In genomic region chr16:67914758-67915622, GRCh38 we compare ENCODE assay signal across 24 cellular contexts. TPM values are rescaled to one million over a fixed set of nuclear protein-coding genes. Genes with fewer than 3 reads are reported as not detected.
DNase-seq lines count a peak whose midpoint lies in the region; TF ChIP-seq lines count a peak whose summit lies in the region.
"Had no signal": no experiment of that assay in that cellular context is flagged by ENCODE, and none has a peak within 500 bp of the region (broad histone marks: within the 10 kb centered on the region; RNA-seq: fewer than 3 reads in every experiment).

No MANE protein-coding gene starts in this region.

- peaks cover 3% of the 10 kb centered on the region for H3K27me3 Mint-ChIP-seq in HFFc6 (ENCODE audit: insufficient read depth)
- no peaks in the 10 kb centered on the region for H3K27me3 Mint-ChIP-seq in endodermal cell (ENCODE audit: insufficient read depth)
- no peaks in the 10 kb centered on the region for H3K27me3 Mint-ChIP-seq in Caco-2 (ENCODE audit: insufficient read depth, unreplicated experiment)
- H3K27me3 Mint-ChIP-seq: activated CD4-positive, alpha-beta memory T cell treated with anti-CD3 and anti-CD28 coated beads, Interleukin-2, amount 10 ng/mL, durations not matched to agents 7 days and 5 days; activated T-cell treated with anti-CD3 and anti-CD28 coated beads, Interleukin-2, amount 50 U/mL, for 24 hours; CD8-positive, alpha-beta memory T cell; IgD-negative memory B cell had no signal

- peaks cover 4% of the 10 kb centered on the region for H3K4me1 ChIP-seq in endodermal cell (ENCODE audit: control insufficient read depth, insufficient read depth, low read length)
- H3K4me1 ChIP-seq in osteoblast (ENCODE audit: insufficient read depth, low read length) = peaks cover 25% of the 10 kb centered on the region
- no peaks in the 10 kb centered on the region for H3K4me1 ChIP-seq in Caco-2
- peaks cover 66% of the 10 kb centered on the region for H3K4me1 ChIP-seq in left ventricle myocardium inferior

- no peak overlapping the region for H3K4me2 ChIP-seq in osteoblast (ENCODE audit: insufficient read depth, low read length)

- peaks cover 26% of the 10 kb centered on the region for H3K36me3 ChIP-seq in endodermal cell (ENCODE audit: control insufficient read depth, insufficient read depth, low read length)
- peaks cover 22% of the 10 kb centered on the region for H3K36me3 ChIP-seq in osteoblast (ENCODE audit: insufficient read depth, low read length)
- peaks cover 6% of the 10 kb centered on the region for H3K36me3 ChIP-seq in Caco-2 (ENCODE audit: control insufficient read depth, insufficient read depth, low read length)
- H3K36me3 ChIP-seq in left ventricle myocardium inferior = peaks cover 23% of the 10 kb centered on the region

- POLR2A ChIA-PET in Caco-2 (lab: Charles Lee) = no interaction called here

- H3K27ac ChIP-seq in endodermal cell (ENCODE audit: low read depth, low read length) (no peak overlapping the region), osteoblast (ENCODE audit: low read depth, low read length) (no peak overlapping the region), left ventricle myocardium inferior (replicated peaks) (no peak overlapping the region)
- H3K27ac ChIP-seq: esophagus muscularis mucosa, left lung, right atrium auricular region, testis had no signal

- H3K27ac Mint-ChIP-seq in HFFc6 = peak overlapping the region; percentile 61; the same call in 1 of the 2 replicates
- peak overlapping the region; percentile 71 for H3K27ac Mint-ChIP-seq in endodermal cell
- no peak overlapping the region for H3K27ac Mint-ChIP-seq in Caco-2 (ENCODE audit: unreplicated experiment)
- H3K27ac Mint-ChIP-seq: activated CD4-positive, alpha-beta memory T cell treated with anti-CD3 and anti-CD28 coated beads, Interleukin-2, amount 10 ng/mL, durations not matched to agents 7 days and 5 days; IgD-negative memory B cell had no signal

- H3K4me1 Mint-ChIP-seq in HFFc6 (ENCODE audit: low read depth) (peaks cover 55% of the 10 kb centered on the region), endodermal cell (peaks cover 28% of the 10 kb centered on the region), Caco-2 (ENCODE audit: low read depth, unreplicated experiment) (peaks cover 7% of the 10 kb centered on the region)

- BruUV-seq in Caco-2 (replicated peaks; lab: Mats Ljungman, UMichigan) = no TSS peak

- no peak for DNase-seq in HFFc6
- peak; percentile 67 for DNase-seq in endodermal cell
- peak; percentile 15 for DNase-seq in osteoblast (ENCODE audit: insufficient read length, low spot score, missing footprints)
- DNase-seq in NCI-H146 treated with DMSO at 0.1 percent for 48 hours (lab: John Stamatoyannopoulos, UW; ENCODE audit: unreplicated experiment) = no peak
- no peak for DNase-seq in Caco-2
- DNase-seq in left ventricle myocardium inferior = no peak
- DNase-seq: activated CD4-positive, alpha-beta memory T cell treated with anti-CD3 and anti-CD28 coated beads, Interleukin-2, amount 10 ng/mL, durations not matched to agents 7 days and 5 days; activated T-cell treated with anti-CD3 and anti-CD28 coated beads, Interleukin-2, amount 50 U/mL, for 24 hours; CD8-positive, alpha-beta memory T cell; DMS79 treated with DMSO at 0.1 percent for 48 hours; effector CD4-positive, alpha-beta T cell; left lung; MM.1S; NCI-H1694; NCI-H748 treated with DMSO at 0.1 percent for 48 hours; occipital lobe; OCI-M1; SHP77 treated with DMSO at 0.1 percent for 48 hours; testis had no signal

- peaks cover 49% of the 10 kb centered on the region for H3K79me2 ChIP-seq in osteoblast (ENCODE audit: insufficient read depth, low read length)

- peaks cover 52% of the 10 kb centered on the region for H4K20me1 ChIP-seq in osteoblast (ENCODE audit: insufficient read depth, low read length)

- intact Hi-C loops in Caco-2 (cut with micrococcal nuclease; ENCODE audit: unreplicated experiment) = no loop called here
- intact Hi-C loops in left ventricle myocardium inferior (cut with micrococcal nuclease) = no loop called here

- no peak overlapping the region for H3K9ac ChIP-seq in endodermal cell (ENCODE audit: extremely low read depth, low read length, poor library complexity, severe bottlenecking)

- H3K4me3 ChIP-seq in endodermal cell (ENCODE audit: low read length) (no peak overlapping the region), osteoblast (ENCODE audit: insufficient read depth, low read length) (no peak overlapping the region), Caco-2 (ENCODE audit: low read depth, low read length) (no peak overlapping the region), left ventricle myocardium inferior (no peak overlapping the region)
- H3K4me3 ChIP-seq: esophagus muscularis mucosa, left lung, right atrium auricular region, testis had no signal

- TF ChIP-seq CTCF in HFFc6 (IDR thresholded peaks at IDR 0.05) = no peak
- TF ChIP-seq CTCF in endodermal cell (conservative IDR thresholded peaks at IDR 0.05) = no peak
- no peak for TF ChIP-seq CTCF in osteoblast (IDR thresholded peaks at IDR 0.05; ENCODE audit: extremely low read depth, low read depth, low read length)
- no peak for TF ChIP-seq CTCF in Caco-2 (IDR thresholded peaks at IDR 0.05; ENCODE audit: insufficient read depth in 1 of 2, low read depth in 1 of 2, low read length in 1 of 2, severe bottlenecking in 1 of 2, unreplicated experiment in 1 of 2)
- TF ChIP-seq CTCF in left ventricle myocardium inferior (IDR thresholded peaks at IDR 0.05; ENCODE audit: borderline replicate concordance) = no peak

- H3K36me3 Mint-ChIP-seq in HFFc6 (ENCODE audit: low read depth) = peaks cover 5% of the 10 kb centered on the region; the same call in 1 of the 2 replicates
- peaks cover 26% of the 10 kb centered on the region for H3K36me3 Mint-ChIP-seq in endodermal cell (ENCODE audit: low read depth)
- no peaks in the 10 kb centered on the region for H3K36me3 Mint-ChIP-seq in Caco-2 (ENCODE audit: insufficient read depth, unreplicated experiment)
- H3K36me3 Mint-ChIP-seq: activated naive CD4-positive, alpha-beta T cell treated with anti-CD3 and anti-CD28 coated beads, Interleukin-2, amount 50 U/mL, for 72 hours had no signal

- H3K9me3 ChIP-seq in endodermal cell (ENCODE audit: control insufficient read depth, low read length) = no peaks in the 10 kb centered on the region
- no peaks in the 10 kb centered on the region for H3K9me3 ChIP-seq in osteoblast (ENCODE audit: low read depth, low read length)
- no peaks in the 10 kb centered on the region for H3K9me3 ChIP-seq in Caco-2
- H3K9me3 ChIP-seq in left ventricle myocardium inferior (replicated peaks) = no peaks in the 10 kb centered on the region
- H3K9me3 ChIP-seq: esophagus muscularis mucosa, left lung, right atrium auricular region, testis had no signal

- H2AFZ ChIP-seq in osteoblast (ENCODE audit: low read length) = no peak overlapping the region

- H3K27me3 ChIP-seq in endodermal cell (ENCODE audit: control insufficient read depth, insufficient read depth, low read length, poor library complexity, severe bottlenecking) = no peaks in the 10 kb centered on the region
- no peaks in the 10 kb centered on the region for H3K27me3 ChIP-seq in osteoblast (ENCODE audit: insufficient read depth, low read length)
- no peaks in the 10 kb centered on the region for H3K27me3 ChIP-seq in Caco-2 (replicated peaks; ENCODE audit: control insufficient read depth, insufficient read depth, low read length)
- H3K27me3 ChIP-seq in left ventricle myocardium inferior (ENCODE audit: low read depth) = no peaks in the 10 kb centered on the region
- H3K27me3 ChIP-seq: esophagus muscularis mucosa, left lung, right atrium auricular region, testis had no signal

- 69 to 74% methylated on average over 7 of the region's 7 CpGs for WGBS in endodermal cell (ENCODE audit: insufficient coverage in 1 of 2, insufficient read length in 1 of 2), 2 experiments

- H3K9me3 Mint-ChIP-seq in HFFc6 = no peaks in the 10 kb centered on the region
- no peaks in the 10 kb centered on the region for H3K9me3 Mint-ChIP-seq in endodermal cell
- no peaks in the 10 kb centered on the region for H3K9me3 Mint-ChIP-seq in Caco-2 (ENCODE audit: unreplicated experiment)
- H3K9me3 Mint-ChIP-seq: activated CD4-positive, alpha-beta memory T cell treated with anti-CD3 and anti-CD28 coated beads, Interleukin-2, amount 10 ng/mL, durations not matched to agents 7 days and 5 days; activated naive CD4-positive, alpha-beta T cell treated with anti-CD3 and anti-CD28 coated beads, Interleukin-2, amount 50 U/mL, for 72 hours; activated T-cell treated with anti-CD3 and anti-CD28 coated beads, Interleukin-2, amount 50 U/mL, for 24 hours; CD8-positive, alpha-beta memory T cell; IgD-negative memory B cell had no signal

- CTCF ChIA-PET in Caco-2 (lab: Charles Lee) = interaction anchor here (0.6 to 0.8 kb wide), 5 partner anchors 20 to 245 kb away, joined by 3 to 5 read pairs (median 3); no protein-coding TSS in a partner anchor

- no peak overlapping the region for H3K4me3 Mint-ChIP-seq in HFFc6
- H3K4me3 Mint-ChIP-seq in endodermal cell = no peak overlapping the region
- H3K4me3 Mint-ChIP-seq in Caco-2 (ENCODE audit: unreplicated experiment) = no peak overlapping the region
- H3K4me3 Mint-ChIP-seq: activated CD4-positive, alpha-beta memory T cell treated with anti-CD3 and anti-CD28 coated beads, Interleukin-2, amount 10 ng/mL, durations not matched to agents 7 days and 5 days; activated T-cell treated with anti-CD3 and anti-CD28 coated beads, Interleukin-2, amount 50 U/mL, for 24 hours; CD8-positive, alpha-beta memory T cell; IgD-negative memory B cell had no signal

RNA-seq across cellular contexts. Expression of gene CTRL, which starts 16.7 kb away (rescaled TPM):
- total RNA-seq in HFFc6 (2021; fragmentation: NEBNext Ultra II Directional; extraction: Animal tissue kit (Norgen Biotek cat#: 25700)) = under 1 TPM; 0.25 to 0.63 (median 0.43) TPM
- total RNA-seq in endodermal cell (1 to 10 TPM in 1 of 2 donors, under 1 TPM in 1; 0.66 to 2.3 TPM), osteoblast (0.36 and 0.59 TPM in 2 replicates), Caco-2 (2022) (0.66 and 2.3 TPM in 2 replicates), left ventricle myocardium inferior (0.71 TPM)
- 1.6 TPM for polyA plus RNA-seq in endodermal cell (2013, experiment 1 of 2)
- 1.1 TPM for polyA plus RNA-seq in endodermal cell (2013, experiment 2 of 2)

RNA-seq across cellular contexts. Expression of gene PSMB10, which starts 21.7 kb away (rescaled TPM):
- 10 to 100 TPM; 36.3 to 49.7 (median 40.0) TPM for total RNA-seq in HFFc6 (2021; fragmentation: NEBNext Ultra II Directional; extraction: Animal tissue kit (Norgen Biotek cat#: 25700))
- total RNA-seq in endodermal cell (10 to 100 TPM; 15.5 to 16.5 TPM), osteoblast (44.5 and 47.0 TPM in 2 replicates), Caco-2 (2022) (26.9 and 31.6 TPM in 2 replicates), left ventricle myocardium inferior (55.8 TPM)
- polyA plus RNA-seq in endodermal cell (2013, experiment 1 of 2) = 15.1 TPM
- polyA plus RNA-seq in endodermal cell (2013, experiment 2 of 2) = 16.7 TPM

RNA-seq across cellular contexts. Expression of gene PSKH1, which starts 21.9 kb away (rescaled TPM):
- total RNA-seq in HFFc6 (2021; fragmentation: NEBNext Ultra II Directional; extraction: Animal tissue kit (Norgen Biotek cat#: 25700)) = 10 to 100 TPM; 25.2 to 34.1 (median 29.3) TPM
- total RNA-seq in endodermal cell = 10 to 100 TPM; 32.1 to 37.4 TPM
- 31.9 TPM for polyA plus RNA-seq in endodermal cell (2013, experiment 1 of 2)
- 25.4 TPM for polyA plus RNA-seq in endodermal cell (2013, experiment 2 of 2)
- total RNA-seq in osteoblast = 16.8 and 18.5 TPM in 2 replicates
- total RNA-seq in Caco-2 (2022) = 35.1 and 41.3 TPM in 2 replicates
- total RNA-seq in left ventricle myocardium inferior = 19.5 TPM

RNA-seq across cellular contexts. Expression of gene LCAT, which starts 28.9 kb away (rescaled TPM):
- total RNA-seq in HFFc6 (2021; fragmentation: NEBNext Ultra II Directional; extraction: Animal tissue kit (Norgen Biotek cat#: 25700)) = 10 to 100 TPM; 17.6 to 21.8 (median 19.8) TPM
- total RNA-seq in endodermal cell (10 to 100 TPM in 1 of 2 donors, 1 to 10 TPM in 1; 8.4 to 14.3 TPM), osteoblast (6.9 and 8.8 TPM in 2 replicates), Caco-2 (2022) (26.3 and 33.3 TPM in 2 replicates), left ventricle myocardium inferior (23.2 TPM)
- 8.7 TPM for polyA plus RNA-seq in endodermal cell (2013, experiment 1 of 2)
- polyA plus RNA-seq in endodermal cell (2013, experiment 2 of 2) = 9.7 TPM

RNA-seq across cellular contexts. Expression of gene NRN1L, which starts 30.3 kb away (rescaled TPM):
- under 1 TPM in 3 of 6 experiments, not detected in 3; 0.25 to 0.51 (median 0.38) TPM for total RNA-seq in HFFc6 (2021; fragmentation: NEBNext Ultra II Directional; extraction: Animal tissue kit (Norgen Biotek cat#: 25700))
- total RNA-seq in endodermal cell (1 to 10 TPM; 7.0 to 7.3 TPM), osteoblast (0.29 TPM in 1 of 2 replicates, not detected in the other), Caco-2 (2022) (0.93 TPM in 1 of 2 replicates, not detected in the other), left ventricle myocardium inferior (0.49 TPM)
- polyA plus RNA-seq in endodermal cell (2013, experiment 1 of 2) = 1.2 TPM
- polyA plus RNA-seq in endodermal cell (2013, experiment 2 of 2) = 0.79 TPM
- total RNA-seq: cerebellum, occipital lobe, right atrium auricular region had no signal

Comparison
In these comparisons a context has a peak if more than half of its experiments do, and no peak if none do; other contexts are left out.
1. DNase-seq: peak in endodermal cell (single experiment) and osteoblast (single experiment); none in HFFc6 (single experiment), NCI-H146 treated with DMSO at 0.1 percent for 48 hours (single experiment), Caco-2 (0 of 2) and left ventricle myocardium inferior (single experiment).